9 cellular contexts compared by ENCODE assay signal in the genomic region with DNA sequence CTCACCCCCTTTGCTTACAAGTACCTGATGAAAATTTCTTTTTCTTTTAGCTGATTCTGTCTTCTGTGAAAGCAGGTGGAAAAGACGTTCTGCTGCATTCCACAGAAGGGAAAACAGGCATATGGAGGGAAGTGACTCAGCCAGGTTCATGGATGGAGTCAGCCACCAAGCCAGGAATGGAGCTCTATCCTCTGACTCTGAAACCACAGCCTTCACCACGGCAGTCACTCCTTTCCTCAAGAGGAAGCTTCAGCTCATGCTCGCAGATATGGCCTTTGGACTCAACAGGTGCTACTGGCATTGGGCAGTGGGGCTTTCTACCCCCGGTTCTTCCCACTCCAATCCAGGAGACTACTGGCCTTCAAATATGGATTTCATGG. TPM values are rescaled to one million over a fixed set of nuclear protein-coding genes. Genes with fewer than 3 reads are reported as not detected.
DNase-seq lines count a peak whose midpoint lies in the region; ATAC-seq and TF ChIP-seq lines count a peak whose summit lies in the region.
"Had no signal": no experiment of that assay in that cellular context is flagged by ENCODE, and none has a peak within 500 bp of the region (broad histone marks: within the 10 kb centered on the region; RNA-seq: fewer than 3 reads in every experiment).

No MANE protein-coding gene starts in this region.

- no peaks in the 10 kb centered on the region for H3K36me3 Mint-ChIP-seq in activated CD4-positive, alpha-beta T cell treated with anti-CD3 and anti-CD28 coated beads for 36 hours (ENCODE audit: low read depth)

- CTCF ChIA-PET in HEK293 (lab: Yijun Ruan, JAX) = interaction anchor here (0.6 to 4.8 kb wide), 7 partner anchors 11 to 225 kb away, joined by 3 to 41 read pairs (median 4); no protein-coding TSS in a partner anchor
- CTCF ChIA-PET in activated CD4-positive, alpha-beta T cell treated with anti-CD3 and anti-CD28 coated beads for 36 hours (lab: Charles Lee) = interaction anchor here (0.8 to 2.0 kb wide), 4 partner anchors 13 to 66 kb away, joined by 3 to 8 read pairs (median 4); no protein-coding TSS in a partner anchor

- H3K4me3 Mint-ChIP-seq in activated CD4-positive, alpha-beta T cell treated with anti-CD3 and anti-CD28 coated beads for 36 hours = no peak overlapping the region

- peaks cover 4% of the 10 kb centered on the region for H3K4me1 Mint-ChIP-seq in activated CD4-positive, alpha-beta T cell treated with anti-CD3 and anti-CD28 coated beads for 36 hours

- 18% methylated on average over 4 of the region's 4 CpGs for WGBS in thymus

- H3K9me3 ChIP-seq in HEK293 (ENCODE audit: control insufficient read depth, insufficient read depth, low read depth, low read length) (no peaks in the 10 kb centered on the region), thymus (ENCODE audit: control insufficient read depth) (no peaks in the 10 kb centered on the region)

- TF ChIP-seq CTCF in HEK293 (tag by site-specific recombination; IDR thresholded peaks at IDR 0.05) = no peak
- TF ChIP-seq CTCF in foreskin keratinocyte (conservative IDR thresholded peaks at IDR 0.05) = no peak

- no peak overlapping the region for H3K4me3 ChIP-seq in HEK293 (ENCODE audit: low read depth, low read length)
- no peak overlapping the region for H3K4me3 ChIP-seq in thymus (ENCODE audit: low read length)
- H3K4me3 ChIP-seq: dorsolateral prefrontal cortex had no signal

- H3K36me3 ChIP-seq in HEK293 (ENCODE audit: control insufficient read depth in 2 of 2, insufficient read depth in 1 of 2, low read length in 2 of 2) (no peaks in the 10 kb centered on the region), thymus (ENCODE audit: control insufficient read depth, insufficient read depth) (no peaks in the 10 kb centered on the region)

- H3K27ac Mint-ChIP-seq in activated CD4-positive, alpha-beta T cell treated with anti-CD3 and anti-CD28 coated beads for 36 hours = no peak overlapping the region

- H3K9me3 Mint-ChIP-seq in activated CD4-positive, alpha-beta T cell treated with anti-CD3 and anti-CD28 coated beads for 36 hours (ENCODE audit: low read depth) = no peaks in the 10 kb centered on the region

- no peaks in the 10 kb centered on the region for H3K27me3 ChIP-seq in foreskin keratinocyte
- no peaks in the 10 kb centered on the region for H3K27me3 ChIP-seq in thymus (ENCODE audit: control insufficient read depth, insufficient read depth)

- H3K4me1 ChIP-seq in HEK293 (ENCODE audit: control insufficient read depth, insufficient read depth, low read length) (no peaks in the 10 kb centered on the region), foreskin keratinocyte (peaks cover 28% of the 10 kb centered on the region), thymus (ENCODE audit: control insufficient read depth, insufficient read depth, low read length) (no peaks in the 10 kb centered on the region)

- H3K27ac ChIP-seq in HEK293 (ENCODE audit: extremely low read depth, low read depth, low read length) = no peak overlapping the region
- H3K27ac ChIP-seq in foreskin keratinocyte = peak overlapping the region; percentile 38
- peak overlapping the region; percentile 12 for H3K27ac ChIP-seq in thymus (ENCODE audit: low read depth)
- H3K27ac ChIP-seq: dorsolateral prefrontal cortex had no signal

- H3K27me3 Mint-ChIP-seq in activated CD4-positive, alpha-beta T cell treated with anti-CD3 and anti-CD28 coated beads for 36 hours = peaks cover 9% of the 10 kb centered on the region

- DNase-seq in foreskin keratinocyte = peak; percentile 93 to 97
- DNase-seq in activated CD4-positive, alpha-beta T cell treated with anti-CD3 and anti-CD28 coated beads for 36 hours = no peak
- DNase-seq: dorsolateral prefrontal cortex, left ventricle myocardium superior had no signal

- POLR2A ChIA-PET in HEK293 (lab: Yijun Ruan, JAX) = interaction anchor here (0.7 kb wide), 1 partner anchor 52 kb away, joined by 5 read pairs; no protein-coding TSS in a partner anchor
- POLR2A ChIA-PET in activated CD4-positive, alpha-beta T cell treated with anti-CD3 and anti-CD28 coated beads for 36 hours (lab: Charles Lee) = interaction anchor here (0.5 kb wide), 1 partner anchor 15 kb away, joined by 3 read pairs; no protein-coding TSS in a partner anchor

- peak; percentile 79 for ATAC-seq in SK-N-SH treated with all-trans-retinoic acid at 6 μM for 48 hours
- peak; percentile 94 for ATAC-seq in foreskin keratinocyte
- ATAC-seq in HG03439 (IDR thresholded peaks at IDR 0.05; ENCODE audit: unreplicated experiment) = no peak
- ATAC-seq in GM21390 (IDR thresholded peaks at IDR 0.05; ENCODE audit: unreplicated experiment) = no peak
- no peak for ATAC-seq in activated CD4-positive, alpha-beta T cell treated with anti-CD3 and anti-CD28 coated beads for 36 hours

- intact Hi-C loops in activated CD4-positive, alpha-beta T cell treated with anti-CD3 and anti-CD28 coated beads for 36 hours (cut with DNase I, micrococcal nuclease) = no loop called here

TF ChIP-seq in HEK293, 187 proteins besides CTCF, POLR2A, EP300 and RAD21 (continues in another document):
- TF ChIP-seq SP3 (tag by site-specific recombination; IDR thresholded peaks at IDR 0.05) (no peak), ZNF654 (tag by site-specific recombination; IDR thresholded peaks at IDR 0.05; ENCODE audit: low read depth) (no peak), ZNF114 (tag by site-specific recombination; IDR thresholded peaks at IDR 0.05) (no peak), SCRT2 (tag by site-specific recombination; IDR thresholded peaks at IDR 0.05) (peak; percentile 86), SCRT1 (tag by site-specific recombination; IDR thresholded peaks at IDR 0.05; ENCODE audit: borderline replicate concordance) (peak; percentile 83), ZSCAN30 (tag by site-specific recombination; IDR thresholded peaks at IDR 0.05) (no peak), SALL2 (tag by site-specific recombination; IDR thresholded peaks at IDR 0.05; ENCODE audit: borderline replicate concordance) (no peak), ZNF239 (tag by site-specific recombination; IDR thresholded peaks at IDR 0.05) (no peak)
- TF ChIP-seq, protein P1, sequence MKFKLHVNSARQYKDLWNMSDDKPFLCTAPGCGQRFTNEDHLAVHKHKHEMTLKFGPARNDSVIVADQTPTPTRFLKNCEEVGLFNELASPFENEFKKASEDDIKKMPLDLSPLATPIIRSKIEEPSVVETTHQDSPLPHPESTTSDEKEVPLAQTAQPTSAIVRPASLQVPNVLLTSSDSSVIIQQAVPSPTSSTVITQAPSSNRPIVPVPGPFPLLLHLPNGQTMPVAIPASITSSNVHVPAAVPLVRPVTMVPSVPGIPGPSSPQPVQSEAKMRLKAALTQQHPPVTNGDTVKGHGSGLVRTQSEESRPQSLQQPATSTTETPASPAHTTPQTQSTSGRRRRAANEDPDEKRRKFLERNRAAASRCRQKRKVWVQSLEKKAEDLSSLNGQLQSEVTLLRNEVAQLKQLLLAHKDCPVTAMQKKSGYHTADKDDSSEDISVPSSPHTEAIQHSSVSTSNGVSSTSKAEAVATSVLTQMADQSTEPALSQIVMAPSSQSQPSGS (tag by site-specific recombination; IDR thresholded peaks at IDR 0.05; ENCODE audit: low read depth) = no peak

TF ChIP-seq in SK-N-SH treated with all-trans-retinoic acid at 6 μM for 48 hours, 23 proteins besides CTCF, POLR2A, EP300 and RAD21 (continues in another document):
- TF ChIP-seq TCF4 (CRISPR knock-in tag; IDR thresholded peaks at IDR 0.05; ENCODE audit: borderline replicate concordance) (no peak), RARB (CRISPR knock-in tag; IDR thresholded peaks at IDR 0.05) (no peak), ARNTL (CRISPR knock-in tag; IDR thresholded peaks at IDR 0.05; ENCODE audit: borderline replicate concordance, low read depth) (no peak), CSDC2 (CRISPR knock-in tag; IDR thresholded peaks at IDR 0.05) (no peak)
- TF ChIP-seq, protein P2, sequence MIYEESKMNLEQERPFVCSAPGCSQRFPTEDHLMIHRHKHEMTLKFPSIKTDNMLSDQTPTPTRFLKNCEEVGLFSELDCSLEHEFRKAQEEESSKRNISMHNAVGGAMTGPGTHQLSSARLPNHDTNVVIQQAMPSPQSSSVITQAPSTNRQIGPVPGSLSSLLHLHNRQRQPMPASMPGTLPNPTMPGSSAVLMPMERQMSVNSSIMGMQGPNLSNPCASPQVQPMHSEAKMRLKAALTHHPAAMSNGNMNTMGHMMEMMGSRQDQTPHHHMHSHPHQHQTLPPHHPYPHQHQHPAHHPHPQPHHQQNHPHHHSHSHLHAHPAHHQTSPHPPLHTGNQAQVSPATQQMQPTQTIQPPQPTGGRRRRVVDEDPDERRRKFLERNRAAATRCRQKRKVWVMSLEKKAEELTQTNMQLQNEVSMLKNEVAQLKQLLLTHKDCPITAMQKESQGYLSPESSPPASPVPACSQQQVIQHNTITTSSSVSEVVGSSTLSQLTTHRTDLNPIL (CRISPR knock-in tag; IDR thresholded peaks at IDR 0.05; ENCODE audit: low read depth) = no peak
- TF ChIP-seq, protein P3, sequence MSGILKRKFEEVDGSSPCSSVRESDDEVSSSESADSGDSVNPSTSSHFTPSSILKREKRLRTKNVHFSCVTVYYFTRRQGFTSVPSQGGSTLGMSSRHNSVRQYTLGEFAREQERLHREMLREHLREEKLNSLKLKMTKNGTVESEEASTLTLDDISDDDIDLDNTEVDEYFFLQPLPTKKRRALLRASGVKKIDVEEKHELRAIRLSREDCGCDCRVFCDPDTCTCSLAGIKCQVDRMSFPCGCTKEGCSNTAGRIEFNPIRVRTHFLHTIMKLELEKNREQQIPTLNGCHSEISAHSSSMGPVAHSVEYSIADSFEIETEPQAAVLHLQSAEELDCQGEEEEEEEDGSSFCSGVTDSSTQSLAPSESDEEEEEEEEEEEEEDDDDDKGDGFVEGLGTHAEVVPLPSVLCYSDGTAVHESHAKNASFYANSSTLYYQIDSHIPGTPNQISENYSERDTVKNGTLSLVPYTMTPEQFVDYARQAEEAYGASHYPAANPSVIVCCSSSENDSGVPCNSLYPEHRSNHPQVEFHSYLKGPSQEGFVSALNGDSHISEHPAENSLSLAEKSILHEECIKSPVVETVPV (CRISPR knock-in tag; IDR thresholded peaks at IDR 0.05) = no peak

RNA-seq across cellular contexts. Expression of a gene that starts 11.5 kb away (rescaled TPM):
- total RNA-seq in foreskin keratinocyte = 630 and 1,498 TPM in 2 replicates
- polyA plus RNA-seq in foreskin keratinocyte = 544 and 1,190 TPM in 2 replicates
- 20.3 TPM for polyA plus RNA-seq in thymus
- under 1 TPM in 1 of 2 experiments, not detected in 1; 0.16 TPM for total RNA-seq in activated CD4-positive, alpha-beta T cell treated with anti-CD3 and anti-CD28 coated beads for 36 hours

RNA-seq across cellular contexts. Expression of a gene that starts 25.0 kb away (rescaled TPM):
- total RNA-seq in foreskin keratinocyte = 16.9 and 18.6 TPM in 2 replicates
- polyA plus RNA-seq in foreskin keratinocyte = 9.7 and 10.6 TPM in 2 replicates
- polyA plus RNA-seq in thymus = 17.2 TPM
- 10 to 100 TPM; 16.4 to 19.4 TPM for total RNA-seq in activated CD4-positive, alpha-beta T cell treated with anti-CD3 and anti-CD28 coated beads for 36 hours

Comparison
In these comparisons a context has a peak if more than half of its experiments do, and no peak if none do; other contexts are left out.
1. ATAC-seq: peak in SK-N-SH treated with all-trans-retinoic acid at 6 μM for 48 hours (single experiment) and foreskin keratinocyte (single experiment); none in HG03439 (single experiment), GM21390 (single experiment) and activated CD4-positive, alpha-beta T cell treated with anti-CD3 and anti-CD28 coated beads for 36 hours (single experiment).
2. RNA of a gene that starts 11.5 kb away (total RNA-seq): 630 to 1,498 TPM in foreskin keratinocyte; 0.16 TPM in activated CD4-positive, alpha-beta T cell treated with anti-CD3 and anti-CD28 coated beads for 36 hours; every median in the first group is over 100 times any median in the second.